Comparison of ENCODE assay signal across 2 cellular contexts in genomic region chr10:119473715-119474230, GRCh38.
TF ChIP-seq lines count a peak whose summit lies in the region.

No MANE protein-coding gene starts in this region.

TF ChIP-seq in HepG2, 621 proteins besides CTCF, POLR2A, EP300 and RAD21:
- no peak for TF ChIP-seq GMEB2 (CRISPR knock-in tag; IDR thresholded peaks at IDR 0.05; ENCODE audit: low read depth)
- no peak for TF ChIP-seq DDIT3 (CRISPR knock-in tag; IDR thresholded peaks at IDR 0.05)
- TF ChIP-seq KAT7 (CRISPR knock-in tag; IDR thresholded peaks at IDR 0.05; ENCODE audit: borderline replicate concordance) = no peak
- TF ChIP-seq PRDM4 (CRISPR knock-in tag; IDR thresholded peaks at IDR 0.05; ENCODE audit: borderline replicate concordance) = no peak
- peak; percentile 91 for TF ChIP-seq ZNF431 (CRISPR knock-in tag; IDR thresholded peaks at IDR 0.05; ENCODE audit: borderline replicate concordance, low read depth)
TF ChIP-seq in HepG2: peak in this region for 1.

TF ChIP-seq in K562, 482 proteins besides CTCF, POLR2A, EP300 and RAD21 (continued from another document):
- TF ChIP-seq MNT (conservative IDR thresholded peaks at IDR 0.05) (no peak), FOXJ2 (tag; IDR thresholded peaks at IDR 0.05) (no peak), TEAD4 (IDR thresholded peaks at IDR 0.05; ENCODE audit: low read length) (peak; percentile 44; the same call in 1 of the 2 replicates), TEAD4 (CRISPR knock-in tag; IDR thresholded peaks at IDR 0.05; ENCODE audit: borderline replicate concordance) (no peak), TAL1 (IDR thresholded peaks at IDR 0.05) (0 out of 2 replicates have a peak, but pooled peaks have one; percentile 8), NR4A1 (CRISPR knock-in tag; IDR thresholded peaks at IDR 0.05) (no peak), NR4A1 (tag; IDR thresholded peaks at IDR 0.05) (no peak), RNF219 (CRISPR knock-in tag; IDR thresholded peaks at IDR 0.05) (no peak), ZNF274 (IDR thresholded peaks at IDR 0.05; ENCODE audit: borderline replicate concordance, low read depth, low read length) (no peak), FOXA1 (IDR thresholded peaks at IDR 0.05; ENCODE audit: borderline replicate concordance) (no peak), PYGO2 (tag; IDR thresholded peaks at IDR 0.05) (no peak), PHTF2 (CRISPR knock-in tag; IDR thresholded peaks at IDR 0.05) (no peak), ZKSCAN3 (CRISPR knock-in tag; IDR thresholded peaks at IDR 0.05) (no peak), RBM39 (optimal IDR thresholded peaks at IDR 0.05; ENCODE audit: low read depth, low read length) (no peak), ZNF133 (CRISPR knock-in tag; IDR thresholded peaks at IDR 0.05) (no peak), TCF3 (CRISPR knock-in tag; IDR thresholded peaks at IDR 0.05) (0 out of 2 replicates have a peak, but pooled peaks have one; percentile 12), CBX3 (IDR thresholded peaks at IDR 0.05; ENCODE audit: borderline replicate concordance in 1 of 2, low read length in 2 of 2) (no peak), ARID4B (CRISPR knock-in tag; IDR thresholded peaks at IDR 0.05) (no peak), ZC3H11A (IDR thresholded peaks at IDR 0.05; ENCODE audit: low read depth, low read length) (no peak), CBFA2T2 (conservative IDR thresholded peaks at IDR 0.05) (peak; percentile 25; the same call in 1 of the 2 replicates), CBFA2T3 (IDR thresholded peaks at IDR 0.05) (peak; percentile 61), ZNF507 (tag; conservative IDR thresholded peaks at IDR 0.05) (no peak), ZNF431 (CRISPR knock-in tag; IDR thresholded peaks at IDR 0.05) (peak; percentile 97), KDM4B (IDR thresholded peaks at IDR 0.05; ENCODE audit: borderline replicate concordance in 2 of 2, low read depth in 1 of 2) (no peak), ZNF324 (CRISPR knock-in tag; IDR thresholded peaks at IDR 0.05) (no peak), NR3C1 (CRISPR knock-in tag; IDR thresholded peaks at IDR 0.05) (no peak), ZBTB7A (IDR thresholded peaks at IDR 0.05; ENCODE audit: borderline replicate concordance, control insufficient read depth, low read depth, low read length) (peak; percentile 34; the same call in 1 of the 2 replicates), TRIM24 (IDR thresholded peaks at IDR 0.05) (peak in 1 of 2 experiments; percentile 53; a peak in 1 of 4 replicates), ZBTB12 (CRISPR knock-in tag; IDR thresholded peaks at IDR 0.05) (no peak), ZNF778 (CRISPR knock-in tag; IDR thresholded peaks at IDR 0.05) (no peak), CLOCK (CRISPR knock-in tag; IDR thresholded peaks at IDR 0.05; ENCODE audit: borderline replicate concordance) (no peak), POLR2G (IDR thresholded peaks at IDR 0.05; ENCODE audit: low read depth, low read length) (no peak), ZKSCAN1 (IDR thresholded peaks at IDR 0.05; ENCODE audit: low read depth, low read length) (no peak), MTA3 (IDR thresholded peaks at IDR 0.05; ENCODE audit: borderline replicate concordance) (no peak), ZNF707 (CRISPR knock-in tag; conservative IDR thresholded peaks at IDR 0.05) (no peak)
